Comparison of ENCODE assay signal across 11 cellular contexts in genomic region chr1:31476891-31477846, GRCh38.
DNase-seq lines count a peak whose midpoint lies in the region; ATAC-seq and TF ChIP-seq lines count a peak whose summit lies in the region.
"Had no signal": no experiment of that assay in that cellular context is flagged by ENCODE, and none has a peak within 500 bp of the region (broad histone marks: within the 10 kb centered on the region; RNA-seq: fewer than 3 reads in every experiment).

No MANE protein-coding gene starts in this region.

- H3K4me3 ChIP-seq in uterus: no peak overlapping the region

- DNase-seq in DMS 273 treated with DMSO at 0.1 percent for 48 hours (lab: John Stamatoyannopoulos, UW) (peak; percentile 97), NCI-H146 (lab: John Stamatoyannopoulos, UW) (peak; percentile 82), superior temporal gyrus (ENCODE audit: extremely low spot score) (no peak), uterus (no peak)
- no peak for DNase-seq in activated CD8-positive, alpha-beta T cell treated with anti-CD3 and anti-CD28 coated beads for 36 hours
- DNase-seq in activated CD4-positive, alpha-beta T cell treated with anti-CD3 and anti-CD28 coated beads, Interleukin-2, amount 50 U/mL, for 48 hours: no peak
- DNase-seq: CD4-positive, CD25-positive, alpha-beta regulatory T cell; NCI-H2029; small intestine had no signal

- CTCF ChIA-PET in activated CD8-positive, alpha-beta T cell treated with anti-CD3 and anti-CD28 coated beads for 36 hours (lab: Charles Lee): no interaction called here

- peak overlapping the region; percentile 32 for H3K27ac Mint-ChIP-seq in dendritic cell treated with granulocyte-macrophage colony-stimulating factor and Interleukin-4, amounts not matched to agents 40 ng/mL and 50 ng/mL, for 4 days
- H3K27ac Mint-ChIP-seq in activated CD8-positive, alpha-beta T cell treated with anti-CD3 and anti-CD28 coated beads for 36 hours: no peak overlapping the region
- H3K27ac Mint-ChIP-seq: CD4-positive, CD25-positive, alpha-beta regulatory T cell had no signal

- H3K27me3 Mint-ChIP-seq in dendritic cell treated with granulocyte-macrophage colony-stimulating factor and Interleukin-4, amounts not matched to agents 40 ng/mL and 50 ng/mL, for 4 days: peaks cover 3% of the 10 kb centered on the region
- H3K27me3 Mint-ChIP-seq in activated CD8-positive, alpha-beta T cell treated with anti-CD3 and anti-CD28 coated beads for 36 hours: peaks cover 16% of the 10 kb centered on the region

- intact Hi-C loops in dendritic cell treated with granulocyte-macrophage colony-stimulating factor and Interleukin-4, amounts not matched to agents 40 ng/mL and 50 ng/mL, for 4 days (cut with micrococcal nuclease): no loop called here
- intact Hi-C loops in uterus (cut with DNase I; ENCODE audit: low total_unique reads): no loop called here
- intact Hi-C loops in activated CD8-positive, alpha-beta T cell treated with anti-CD3 and anti-CD28 coated beads for 36 hours (cut with micrococcal nuclease): no loop called here

- H3K4me1 ChIP-seq in uterus: no peaks in the 10 kb centered on the region

- H3K36me3 ChIP-seq in uterus: no peaks in the 10 kb centered on the region

- peaks cover 8% of the 10 kb centered on the region for H3K36me3 Mint-ChIP-seq in dendritic cell treated with granulocyte-macrophage colony-stimulating factor and Interleukin-4, amounts not matched to agents 40 ng/mL and 50 ng/mL, for 4 days (ENCODE audit: low read depth)
- no peaks in the 10 kb centered on the region for H3K36me3 Mint-ChIP-seq in activated CD8-positive, alpha-beta T cell treated with anti-CD3 and anti-CD28 coated beads for 36 hours (ENCODE audit: low read depth)

- no peak overlapping the region for H3K4me3 Mint-ChIP-seq in dendritic cell treated with granulocyte-macrophage colony-stimulating factor and Interleukin-4, amounts not matched to agents 40 ng/mL and 50 ng/mL, for 4 days
- no peak overlapping the region for H3K4me3 Mint-ChIP-seq in activated CD8-positive, alpha-beta T cell treated with anti-CD3 and anti-CD28 coated beads for 36 hours
- H3K4me3 Mint-ChIP-seq: CD4-positive, CD25-positive, alpha-beta regulatory T cell had no signal

- TF ChIP-seq CTCF in uterus (IDR thresholded peaks at IDR 0.05): no peak
- no peak for TF ChIP-seq CTCF in activated CD8-positive, alpha-beta T cell treated with anti-CD3 and anti-CD28 coated beads for 36 hours (IDR thresholded peaks at IDR 0.05)

- H3K27ac ChIP-seq in uterus: no peak overlapping the region

- no peaks in the 10 kb centered on the region for H3K27me3 ChIP-seq in uterus

- H3K4me1 Mint-ChIP-seq in dendritic cell treated with granulocyte-macrophage colony-stimulating factor and Interleukin-4, amounts not matched to agents 40 ng/mL and 50 ng/mL, for 4 days (ENCODE audit: low read depth): peaks cover 38% of the 10 kb centered on the region
- H3K4me1 Mint-ChIP-seq in activated CD8-positive, alpha-beta T cell treated with anti-CD3 and anti-CD28 coated beads for 36 hours (ENCODE audit: low read depth): no peaks in the 10 kb centered on the region
- H3K4me1 Mint-ChIP-seq: CD4-positive, CD25-positive, alpha-beta regulatory T cell had no signal

- peaks cover 24% of the 10 kb centered on the region for H3K9me3 Mint-ChIP-seq in dendritic cell treated with granulocyte-macrophage colony-stimulating factor and Interleukin-4, amounts not matched to agents 40 ng/mL and 50 ng/mL, for 4 days
- H3K9me3 Mint-ChIP-seq in activated CD8-positive, alpha-beta T cell treated with anti-CD3 and anti-CD28 coated beads for 36 hours: peaks cover 2% of the 10 kb centered on the region

- peak; percentile 80 for ATAC-seq in GM21423 (IDR thresholded peaks at IDR 0.05; ENCODE audit: unreplicated experiment)
- ATAC-seq in activated CD8-positive, alpha-beta T cell treated with anti-CD3 and anti-CD28 coated beads for 36 hours: no peak

- POLR2A ChIA-PET in activated CD8-positive, alpha-beta T cell treated with anti-CD3 and anti-CD28 coated beads for 36 hours (lab: Charles Lee): no interaction called here

- no peaks in the 10 kb centered on the region for H3K9me3 ChIP-seq in uterus

- TF ChIP-seq POLR2A in uterus (IDR thresholded peaks at IDR 0.05): no peak

Comparison
In these comparisons a context has a peak if more than half of its experiments do, and no peak if none do; other contexts are left out.
1. DNase-seq: peak in DMS 273 treated with DMSO at 0.1 percent for 48 hours (single experiment) and NCI-H146 (single experiment); none in superior temporal gyrus (single experiment), uterus (0 of 2), activated CD8-positive, alpha-beta T cell treated with anti-CD3 and anti-CD28 coated beads for 36 hours (single experiment) and activated CD4-positive, alpha-beta T cell treated with anti-CD3 and anti-CD28 coated beads, Interleukin-2, amount 50 U/mL, for 48 hours (0 of 2).